Comparison of ENCODE assay signal across 12 cellular contexts in genomic region chr11:109960831-109961230, GRCh38.
A peak's percentile ranks its signal among the peaks of the same experiment; 100 is the strongest.
DNase-seq lines count a peak whose midpoint lies in the region; ATAC-seq and TF ChIP-seq lines count a peak whose summit lies in the region.
"Had no signal": no experiment of that assay in that cellular context is flagged by ENCODE, and none has a peak within 500 bp of the region (broad histone marks: within the 10 kb centered on the region; RNA-seq: fewer than 3 reads in every experiment).

No MANE protein-coding gene starts in this region.

- H3K27ac ChIP-seq in colonic mucosa: no peak overlapping the region
- peak overlapping the region in 1 of 4 donors; percentile 40 for H3K27ac ChIP-seq in gastrocnemius medialis
- H3K27ac ChIP-seq: prostate gland had no signal

- intact Hi-C loops in colonic mucosa (cut with DNase I) (no loop called here), gastrocnemius medialis (cut with DNase I; ENCODE audit: low total_unique reads) (loop anchor here (5.0 kb wide), 1 partner anchor 131 kb away; the partner anchor contains the start of gene ZC3H12C)

- H3K27me3 ChIP-seq in colonic mucosa (no peaks in the 10 kb centered on the region), gastrocnemius medialis (no peaks in the 10 kb centered on the region)

- no peak for TF ChIP-seq POLR2A in gastrocnemius medialis (IDR thresholded peaks at IDR 0.05)

- DNase-seq in H4 (ENCODE audit: low spot score) (peak; percentile 29), colonic mucosa (peak; percentile 35), islet precursor cell (peak; percentile 76), gastrocnemius medialis (peak; percentile 37 to 67), mesenteric fat pad (ENCODE audit: low spot score) (no peak), COLO668 (lab: John Stamatoyannopoulos, UW; ENCODE audit: unreplicated experiment) (no peak), SIG-M5 (lab: John Stamatoyannopoulos, UW) (no peak)
- DNase-seq: activated CD8-positive, alpha-beta memory T cell treated with anti-CD3 and anti-CD28 coated beads, Interleukin-2, amount 50 U/mL, for 4 hours; Caco-2; NCI-H82 had no signal

- no peaks in the 10 kb centered on the region for H3K36me3 ChIP-seq in colonic mucosa
- no peaks in the 10 kb centered on the region for H3K36me3 ChIP-seq in gastrocnemius medialis
- H3K36me3 ChIP-seq: prostate gland had no signal

- TF ChIP-seq CTCF in colonic mucosa (IDR thresholded peaks at IDR 0.05) (no peak), gastrocnemius medialis (IDR thresholded peaks at IDR 0.05 in 4 of 5, conservative IDR thresholded peaks at IDR 0.05 in 1 of 5) (no peak)

- H3K4me1 ChIP-seq in colonic mucosa: no peaks in the 10 kb centered on the region
- H3K4me1 ChIP-seq in gastrocnemius medialis: peaks cover 12 to 16% of the 10 kb centered on the region in 2 donors
- H3K4me1 ChIP-seq: Caco-2, prostate gland had no signal

- in situ Hi-C loops in gastrocnemius medialis (cut with MboI; ENCODE audit: low sequenced_read_pairs in 4 of 4): no loop called here

- H3K4me3 ChIP-seq in colonic mucosa: no peak overlapping the region
- no peak overlapping the region for H3K4me3 ChIP-seq in gastrocnemius medialis
- H3K4me3 ChIP-seq: prostate gland had no signal

- no peak overlapping the region for H3K9ac ChIP-seq in colonic mucosa (ENCODE audit: low read depth in 2 of 2, low read length in 2 of 2)

- H3K9me3 ChIP-seq in colonic mucosa (no peaks in the 10 kb centered on the region), gastrocnemius medialis (no peaks in the 10 kb centered on the region)
- H3K9me3 ChIP-seq: Caco-2, prostate gland had no signal

- ATAC-seq in gastrocnemius medialis: peak; percentile 82 to 91
- ATAC-seq in GM19395 (IDR thresholded peaks at IDR 0.05; ENCODE audit: unreplicated experiment): no peak

Comparison
In these comparisons a context has a peak if more than half of its experiments do, and no peak if none do; other contexts are left out.
1. DNase-seq: peak in H4 (single experiment), colonic mucosa (single experiment), islet precursor cell (single experiment) and gastrocnemius medialis (2 of 2); none in mesenteric fat pad (single experiment), COLO668 (single experiment) and SIG-M5 (single experiment).